ENCODE assay signal across 8 cellular contexts in genomic region chr16:29804455-29805231, GRCh38. TPM values are rescaled to one million over a fixed set of nuclear protein-coding genes. Genes with fewer than 3 reads are reported as not detected.
DNase-seq lines count a peak whose midpoint lies in the region; ATAC-seq and TF ChIP-seq lines count a peak whose summit lies in the region.

No MANE protein-coding gene starts in this region.

- H3K27me3 Mint-ChIP-seq in brain: peaks cover 7% of the 10 kb centered on the region

- H3K4me3 Mint-ChIP-seq in brain: peak overlapping the region; percentile 94 to 100 (median 97)

- no peak for TF ChIP-seq CTCF in brain (conservative IDR thresholded peaks at IDR 0.05)
- TF ChIP-seq CTCF in left lung (IDR thresholded peaks at IDR 0.05): no peak
- no peak for TF ChIP-seq CTCF in thoracic aorta (IDR thresholded peaks at IDR 0.05)

- H3K9me3 ChIP-seq in left lung (no peaks in the 10 kb centered on the region), thoracic aorta (no peaks in the 10 kb centered on the region)

- peaks cover 48% of the 10 kb centered on the region for H3K4me1 Mint-ChIP-seq in brain

- peaks cover 0 to 35% of the 10 kb centered on the region in 2 donors for H3K36me3 ChIP-seq in left lung
- peaks cover 14% of the 10 kb centered on the region for H3K36me3 ChIP-seq in thoracic aorta

- peaks cover 29% of the 10 kb centered on the region for H3K36me3 Mint-ChIP-seq in brain

- intact Hi-C loops in Right ventricle myocardium inferior (cut with DNase I): loop anchor here (2.0 to 10.0 kb wide), 3 partner anchors 14 to 1090 kb away; partner anchors contain the start of genes ALDOA, BCL7C, CTF1 and KIF22
- intact Hi-C loops in cardiac septum (cut with DNase I): loop anchor here (1.0 kb wide), 1 partner anchor 14 kb away; the partner anchor contains the start of gene KIF22
- intact Hi-C loops in left lung (cut with DNase I): no loop called here

- H3K27me3 ChIP-seq in left lung (no peaks in the 10 kb centered on the region), thoracic aorta (replicated peaks; ENCODE audit: insufficient read depth) (no peaks in the 10 kb centered on the region)

- H3K4me3 ChIP-seq in left lung (peak overlapping the region; percentile 84 to 90), thoracic aorta (peak overlapping the region; percentile 89)

- ATAC-seq in Right ventricle myocardium inferior (peak; percentile 45), left lung (peak; percentile 15), thoracic aorta (ENCODE audit: insufficient number of reproducible peaks, low FRiP score, low read depth) (no peak), HG02840 (IDR thresholded peaks at IDR 0.05; ENCODE audit: low FRiP score, unreplicated experiment) (no peak)

- H3K9me3 Mint-ChIP-seq in brain: no peaks in the 10 kb centered on the region

- peak overlapping the region; percentile 97 to 100 (median 99) for H3K27ac Mint-ChIP-seq in brain

- H3K4me1 ChIP-seq in left lung: peaks cover 20 to 43% of the 10 kb centered on the region in 2 donors
- peaks cover 21 to 37% of the 10 kb centered on the region in 2 donors for H3K4me1 ChIP-seq in thoracic aorta (ENCODE audit: control insufficient read depth in 1 of 2, low read depth in 2 of 2)

- peak; percentile 81 for DNase-seq in Right ventricle myocardium inferior (ENCODE audit: missing footprints)
- no peak for DNase-seq in cardiac septum (ENCODE audit: low spot score)
- peak; percentile 32 to 72 for DNase-seq in NCI-H524 (lab: John Stamatoyannopoulos, UW)
- DNase-seq in left lung: peak in 1 of 2 donors; percentile 76
- no peak for DNase-seq in thoracic aorta (ENCODE audit: low spot score)
- DNase-seq in HPDE6-E6E7 (ENCODE audit: extremely low spot score): no peak

- H3K27ac ChIP-seq in left lung (peak overlapping the region; percentile 98), thoracic aorta (peak overlapping the region; percentile 93 to 95)

RNA-seq across cellular contexts. Expression of gene MAZ, which starts 1.7 kb away (rescaled TPM):
- 92.0 TPM for total RNA-seq in Right ventricle myocardium inferior
- total RNA-seq in cardiac septum: 72.4 TPM
- 626 TPM for polyA plus RNA-seq in brain (ENCODE audit: insufficient read depth, low read depth, low replicate concordance)
- 100 to 1,000 TPM; 193 to 205 TPM for total RNA-seq in left lung
- total RNA-seq in thoracic aorta: 10 to 100 TPM; 73.0 to 99.4 TPM

RNA-seq across cellular contexts. Expression of gene PRRT2, which starts 7.3 kb away (rescaled TPM):
- total RNA-seq in Right ventricle myocardium inferior (3.2 TPM), cardiac septum (2.1 TPM), left lung (1 to 10 TPM in 1 of 2 donors, under 1 TPM in 1; 0.94 to 3.1 TPM), thoracic aorta (10 to 100 TPM; 39.4 to 40.8 TPM)
- 55.1 TPM for polyA plus RNA-seq in brain (ENCODE audit: insufficient read depth, low read depth, low replicate concordance)

RNA-seq across cellular contexts. Expression of gene PAGR1, which starts 11.3 kb away (rescaled TPM):
- total RNA-seq in Right ventricle myocardium inferior: 15.6 TPM
- total RNA-seq in cardiac septum: 15.6 TPM
- polyA plus RNA-seq in brain (ENCODE audit: insufficient read depth, low read depth, low replicate concordance): 57.0 TPM
- total RNA-seq in left lung: 10 to 100 TPM; 16.4 to 23.1 TPM
- 10 to 100 TPM; 40.8 to 45.2 TPM for total RNA-seq in thoracic aorta

RNA-seq across cellular contexts. Expression of gene KIF22, which starts 14.1 kb away (rescaled TPM):
- total RNA-seq in Right ventricle myocardium inferior (53.3 TPM), cardiac septum (21.8 TPM), left lung (10 to 100 TPM; 24.8 to 32.5 TPM), thoracic aorta (10 to 100 TPM; 11.4 to 15.2 TPM)
- polyA plus RNA-seq in brain (ENCODE audit: insufficient read depth, low read depth, low replicate concordance): 129 TPM

RNA-seq across cellular contexts. Expression of gene MVP, which starts 15.6 kb away (rescaled TPM):
- total RNA-seq in Right ventricle myocardium inferior (51.5 TPM), cardiac septum (60.2 TPM), left lung (100 to 1,000 TPM; 236 to 280 TPM), thoracic aorta (100 to 1,000 TPM; 175 to 190 TPM)
- 31.7 TPM for polyA plus RNA-seq in brain (ENCODE audit: insufficient read depth, low read depth, low replicate concordance)

Comparison
In these comparisons a context has a peak if more than half of its experiments do, and no peak if none do; other contexts are left out.
1. DNase-seq: peak in Right ventricle myocardium inferior (single experiment) and NCI-H524 (2 of 2); none in cardiac septum (single experiment), thoracic aorta (single experiment) and HPDE6-E6E7 (single experiment).
2. ATAC-seq: peak in Right ventricle myocardium inferior (single experiment) and left lung (single experiment); none in thoracic aorta (single experiment) and HG02840 (single experiment).
3. intact Hi-C loops: an anchor here in Right ventricle myocardium inferior (2.0 to 10.0 kb wide) and cardiac septum (1.0 kb wide); none called in left lung.